Comparison of ENCODE assay signal across 1 cellular context in genomic region chr3:146528954-146529353, GRCh38.
TF ChIP-seq lines count a peak whose summit lies in the region.

No MANE protein-coding gene starts in this region.

TF ChIP-seq in HepG2, 621 proteins besides CTCF, POLR2A, EP300 and RAD21:
- TF ChIP-seq, protein P1, sequence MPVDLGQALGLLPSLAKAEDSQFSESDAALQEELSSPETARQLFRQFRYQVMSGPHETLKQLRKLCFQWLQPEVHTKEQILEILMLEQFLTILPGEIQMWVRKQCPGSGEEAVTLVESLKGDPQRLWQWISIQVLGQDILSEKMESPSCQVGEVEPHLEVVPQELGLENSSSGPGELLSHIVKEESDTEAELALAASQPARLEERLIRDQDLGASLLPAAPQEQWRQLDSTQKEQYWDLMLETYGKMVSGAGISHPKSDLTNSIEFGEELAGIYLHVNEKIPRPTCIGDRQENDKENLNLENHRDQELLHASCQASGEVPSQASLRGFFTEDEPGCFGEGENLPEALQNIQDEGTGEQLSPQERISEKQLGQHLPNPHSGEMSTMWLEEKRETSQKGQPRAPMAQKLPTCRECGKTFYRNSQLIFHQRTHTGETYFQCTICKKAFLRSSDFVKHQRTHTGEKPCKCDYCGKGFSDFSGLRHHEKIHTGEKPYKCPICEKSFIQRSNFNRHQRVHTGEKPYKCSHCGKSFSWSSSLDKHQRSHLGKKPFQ (CRISPR knock-in tag; IDR thresholded peaks at IDR 0.05; ENCODE audit: insufficient replicate concordance): no peak
- TF ChIP-seq, protein P2, sequence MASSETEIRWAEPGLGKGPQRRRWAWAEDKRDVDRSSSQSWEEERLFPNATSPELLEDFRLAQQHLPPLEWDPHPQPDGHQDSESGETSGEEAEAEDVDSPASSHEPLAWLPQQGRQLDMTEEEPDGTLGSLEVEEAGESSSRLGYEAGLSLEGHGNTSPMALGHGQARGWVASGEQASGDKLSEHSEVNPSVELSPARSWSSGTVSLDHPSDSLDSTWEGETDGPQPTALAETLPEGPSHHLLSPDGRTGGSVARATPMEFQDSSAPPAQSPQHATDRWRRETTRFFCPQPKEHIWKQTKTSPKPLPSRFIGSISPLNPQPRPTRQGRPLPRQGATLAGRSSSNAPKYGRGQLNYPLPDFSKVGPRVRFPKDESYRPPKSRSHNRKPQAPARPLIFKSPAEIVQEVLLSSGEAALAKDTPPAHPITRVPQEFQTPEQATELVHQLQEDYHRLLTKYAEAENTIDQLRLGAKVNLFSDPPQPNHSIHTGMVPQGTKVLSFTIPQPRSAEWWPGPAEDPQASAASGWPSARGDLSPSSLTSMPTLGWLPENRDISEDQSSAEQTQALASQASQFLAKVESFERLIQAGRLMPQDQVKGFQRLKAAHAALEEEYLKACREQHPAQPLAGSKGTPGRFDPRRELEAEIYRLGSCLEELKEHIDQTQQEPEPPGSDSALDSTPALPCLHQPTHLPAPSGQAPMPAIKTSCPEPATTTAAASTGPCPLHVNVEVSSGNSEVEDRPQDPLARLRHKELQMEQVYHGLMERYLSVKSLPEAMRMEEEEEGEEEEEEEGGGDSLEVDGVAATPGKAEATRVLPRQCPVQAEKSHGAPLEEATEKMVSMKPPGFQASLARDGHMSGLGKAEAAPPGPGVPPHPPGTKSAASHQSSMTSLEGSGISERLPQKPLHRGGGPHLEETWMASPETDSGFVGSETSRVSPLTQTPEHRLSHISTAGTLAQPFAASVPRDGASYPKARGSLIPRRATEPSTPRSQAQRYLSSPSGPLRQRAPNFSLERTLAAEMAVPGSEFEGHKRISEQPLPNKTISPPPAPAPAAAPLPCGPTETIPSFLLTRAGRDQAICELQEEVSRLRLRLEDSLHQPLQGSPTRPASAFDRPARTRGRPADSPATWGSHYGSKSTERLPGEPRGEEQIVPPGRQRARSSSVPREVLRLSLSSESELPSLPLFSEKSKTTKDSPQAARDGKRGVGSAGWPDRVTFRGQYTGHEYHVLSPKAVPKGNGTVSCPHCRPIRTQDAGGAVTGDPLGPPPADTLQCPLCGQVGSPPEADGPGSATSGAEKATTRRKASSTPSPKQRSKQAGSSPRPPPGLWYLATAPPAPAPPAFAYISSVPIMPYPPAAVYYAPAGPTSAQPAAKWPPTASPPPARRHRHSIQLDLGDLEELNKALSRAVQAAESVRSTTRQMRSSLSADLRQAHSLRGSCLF (CRISPR knock-in tag; IDR thresholded peaks at IDR 0.05; ENCODE audit: borderline replicate concordance): no peak
- TF ChIP-seq MAFG (CRISPR knock-in tag; IDR thresholded peaks at IDR 0.05) (no peak), POLR2G (IDR thresholded peaks at IDR 0.05; ENCODE audit: low read depth, low read length) (no peak), BCL6 (CRISPR knock-in tag; IDR thresholded peaks at IDR 0.05) (no peak), SP1 (IDR thresholded peaks at IDR 0.05) (no peak), SP1 (CRISPR knock-in tag; IDR thresholded peaks at IDR 0.05) (no peak), ZNF800 (CRISPR knock-in tag; IDR thresholded peaks at IDR 0.05) (no peak), ZNF232 (CRISPR knock-in tag; IDR thresholded peaks at IDR 0.05; ENCODE audit: borderline replicate concordance) (no peak), ZKSCAN5 (CRISPR knock-in tag; IDR thresholded peaks at IDR 0.05) (no peak), FOXA3 (CRISPR knock-in tag; IDR thresholded peaks at IDR 0.05) (no peak)
- TF ChIP-seq, protein P3, sequence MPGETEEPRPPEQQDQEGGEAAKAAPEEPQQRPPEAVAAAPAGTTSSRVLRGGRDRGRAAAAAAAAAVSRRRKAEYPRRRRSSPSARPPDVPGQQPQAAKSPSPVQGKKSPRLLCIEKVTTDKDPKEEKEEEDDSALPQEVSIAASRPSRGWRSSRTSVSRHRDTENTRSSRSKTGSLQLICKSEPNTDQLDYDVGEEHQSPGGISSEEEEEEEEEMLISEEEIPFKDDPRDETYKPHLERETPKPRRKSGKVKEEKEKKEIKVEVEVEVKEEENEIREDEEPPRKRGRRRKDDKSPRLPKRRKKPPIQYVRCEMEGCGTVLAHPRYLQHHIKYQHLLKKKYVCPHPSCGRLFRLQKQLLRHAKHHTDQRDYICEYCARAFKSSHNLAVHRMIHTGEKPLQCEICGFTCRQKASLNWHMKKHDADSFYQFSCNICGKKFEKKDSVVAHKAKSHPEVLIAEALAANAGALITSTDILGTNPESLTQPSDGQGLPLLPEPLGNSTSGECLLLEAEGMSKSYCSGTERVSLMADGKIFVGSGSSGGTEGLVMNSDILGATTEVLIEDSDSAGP (CRISPR knock-in tag; IDR thresholded peaks at IDR 0.05; ENCODE audit: borderline replicate concordance): no peak
